7 cellular contexts compared by ENCODE assay signal in genomic region chr3:196968233-196969000, GRCh38. TPM values are rescaled to one million over a fixed set of nuclear protein-coding genes. Genes with fewer than 3 reads are reported as not detected.
DNase-seq lines count a peak whose midpoint lies in the region; ATAC-seq and TF ChIP-seq lines count a peak whose summit lies in the region.

Gene PIGZ (minus strand): TSS chr3:196968833. CDS start chr3:196952031, 16,802 bp downstream.

- 5% methylated on average over 80 of the region's 80 CpGs for WGBS in thymus

- peaks cover 10% of the 10 kb centered on the region for H3K4me1 Mint-ChIP-seq in WTC11
- no peaks in the 10 kb centered on the region for H3K4me1 Mint-ChIP-seq in mesothelial cell of epicardium

- H3K27me3 ChIP-seq in effector memory CD4-positive, alpha-beta T cell (replicated peaks; ENCODE audit: control insufficient read depth, insufficient read depth, low read length, poor library complexity, severe bottlenecking): no peaks in the 10 kb centered on the region
- H3K27me3 ChIP-seq in thymus (ENCODE audit: control insufficient read depth, insufficient read depth): no peaks in the 10 kb centered on the region

- peak; percentile 62 for ATAC-seq in GM21528 (IDR thresholded peaks at IDR 0.05; ENCODE audit: low FRiP score, unreplicated experiment)
- ATAC-seq in WTC11: peak; percentile 49

- peaks cover 6% of the 10 kb centered on the region for H3K4me1 ChIP-seq in effector memory CD4-positive, alpha-beta T cell (ENCODE audit: control insufficient read depth, insufficient read depth, low read length, poor library complexity, severe bottlenecking)
- peaks cover 6% of the 10 kb centered on the region for H3K4me1 ChIP-seq in thymus (ENCODE audit: control insufficient read depth, insufficient read depth, low read length)

- H3K36me3 Mint-ChIP-seq in WTC11 (peaks cover 3% of the 10 kb centered on the region; the same call in 1 of the 2 replicates), mesothelial cell of epicardium (no peaks in the 10 kb centered on the region)

- H3K9me3 Mint-ChIP-seq in WTC11 (peaks cover 3% of the 10 kb centered on the region; the same call in 1 of the 2 replicates), mesothelial cell of epicardium (no peaks in the 10 kb centered on the region)

- no peak for TF ChIP-seq RAD21 in Ishikawa (IDR thresholded peaks at IDR 0.05; ENCODE audit: low read depth)

- peak; percentile 46 for TF ChIP-seq POLR2A in GM10847 (IDR thresholded peaks at IDR 0.05; ENCODE audit: extremely low read depth, insufficient read length)

- peak; percentile 50 for DNase-seq in WTC11 (ENCODE audit: low spot score)
- DNase-seq in effector memory CD4-positive, alpha-beta T cell: no peak
- DNase-seq in mesothelial cell of epicardium (ENCODE audit: low spot score in 2 of 2, unreplicated experiment in 2 of 2): no peak

- H3K27me3 Mint-ChIP-seq in WTC11 (ENCODE audit: low read depth) (peaks cover 75% of the 10 kb centered on the region), mesothelial cell of epicardium (ENCODE audit: low read depth) (peaks cover 64% of the 10 kb centered on the region)

- no peaks in the 10 kb centered on the region for H3K9me3 ChIP-seq in effector memory CD4-positive, alpha-beta T cell (ENCODE audit: control insufficient read depth, low read length)
- no peaks in the 10 kb centered on the region for H3K9me3 ChIP-seq in thymus (ENCODE audit: control insufficient read depth)

- TF ChIP-seq CTCF in WTC11 (IDR thresholded peaks at IDR 0.05): no peak
- no peak for TF ChIP-seq CTCF in mesothelial cell of epicardium (IDR thresholded peaks at IDR 0.05; ENCODE audit: unreplicated experiment)

- POLR2A ChIA-PET in WTC11 (lab: Charles Lee): no interaction called here

- peak within 1 kb of the TSS; percentile 77 for H3K4me3 ChIP-seq in effector memory CD4-positive, alpha-beta T cell (ENCODE audit: insufficient read depth, low read depth, low read length, poor library complexity, severe bottlenecking)
- peak within 1 kb of the TSS; percentile 79 for H3K4me3 ChIP-seq in thymus (ENCODE audit: low read length)

- TF ChIP-seq EP300 in Ishikawa (IDR thresholded peaks at IDR 0.05; ENCODE audit: borderline replicate concordance): no peak

- no peak within 1 kb of the TSS for H3K27ac ChIP-seq in effector memory CD4-positive, alpha-beta T cell (ENCODE audit: insufficient read depth, low read length, poor library complexity, severe bottlenecking)
- H3K27ac ChIP-seq in thymus (ENCODE audit: low read depth): peak within 1 kb of the TSS; percentile 21

- CTCF ChIA-PET in WTC11 (lab: Charles Lee): interaction anchor here (0.7 kb wide), 1 partner anchor 440 kb away, joined by 3 read pairs; no protein-coding TSS in a partner anchor

- H3K27ac Mint-ChIP-seq in WTC11 (no peak within 1 kb of the TSS), mesothelial cell of epicardium (no peak within 1 kb of the TSS)

- H3K36me3 ChIP-seq in effector memory CD4-positive, alpha-beta T cell (ENCODE audit: control insufficient read depth, insufficient read depth, low read length): no peaks in the 10 kb centered on the region
- peaks cover 4% of the 10 kb centered on the region for H3K36me3 ChIP-seq in thymus (ENCODE audit: control insufficient read depth, insufficient read depth)

- H3K4me3 Mint-ChIP-seq in WTC11 (peak within 1 kb of the TSS; percentile 66), mesothelial cell of epicardium (peak within 1 kb of the TSS; percentile 64)

TF ChIP-seq in Ishikawa, 13 proteins besides CTCF, POLR2A, EP300 and RAD21:
- no peak for TF ChIP-seq TEAD4 (IDR thresholded peaks at IDR 0.05)
- peak; percentile 72; the same call in 1 of the 2 replicates for TF ChIP-seq ZBTB7A (IDR thresholded peaks at IDR 0.05; ENCODE audit: low read depth)

TF ChIP-seq in WTC11, 78 proteins besides CTCF, POLR2A, EP300 and RAD21:
- no peak for TF ChIP-seq ZNF232 (CRISPR knock-in tag; IDR thresholded peaks at IDR 0.05)
- TF ChIP-seq MAX (CRISPR knock-in tag; IDR thresholded peaks at IDR 0.05): peak; percentile 43; the same call in 1 of the 2 replicates
- 0 out of 2 replicates have a peak, but pooled peaks have one; percentile 26 for TF ChIP-seq CREM (CRISPR knock-in tag; IDR thresholded peaks at IDR 0.05)
- 0 out of 2 replicates have a peak, but pooled peaks have one; percentile 34 for TF ChIP-seq FOXP1 (CRISPR knock-in tag; IDR thresholded peaks at IDR 0.05; ENCODE audit: borderline replicate concordance)
- TF ChIP-seq CBFB (CRISPR knock-in tag; IDR thresholded peaks at IDR 0.05; ENCODE audit: low read depth): 0 out of 2 replicates have a peak, but pooled peaks have one; percentile 1
- TF ChIP-seq ZNF423 (CRISPR knock-in tag; IDR thresholded peaks at IDR 0.05): no peak

RNA-seq across cellular contexts. Expression of gene PIGZ, which starts in this region (rescaled TPM):
- total RNA-seq in WTC11 (2021) (0.21 to 0.55 TPM (median 0.37 TPM) in 3 replicates), mesothelial cell of epicardium (0.70 to 0.91 TPM (median 0.74 TPM) in 3 replicates)
- polyA plus RNA-seq in thymus: 3.4 TPM

Comparison
In these comparisons a context has a peak if more than half of its experiments do, and no peak if none do; other contexts are left out.
1. Peak in DNase-seq and ATAC-seq in WTC11; RNA of the gene not detected or under 1 TPM.